ENCODE assay signal across 13 cellular contexts in genomic region chr2:23419171-23420090, GRCh38. TPM values are rescaled to one million over a fixed set of nuclear protein-coding genes. Genes with fewer than 3 reads are reported as not detected.
A peak's percentile ranks its signal among the peaks of the same experiment; 100 is the strongest.
DNase-seq lines count a peak whose midpoint lies in the region; ATAC-seq and TF ChIP-seq lines count a peak whose summit lies in the region.
"Had no signal": no experiment of that assay in that cellular context is flagged by ENCODE, and none has a peak within 500 bp of the region (broad histone marks: within the 10 kb centered on the region; RNA-seq: fewer than 3 reads in every experiment).

No MANE protein-coding gene starts in this region.

- peak overlapping the region; percentile 89 for H3K27ac ChIP-seq in IMR-90 (ENCODE audit: insufficient read depth, low read length)
- peak overlapping the region; percentile 13 for H3K27ac ChIP-seq in epithelial cell of prostate
- peak overlapping the region; percentile 71 for H3K27ac ChIP-seq in muscle layer of colon (ENCODE audit: low read depth, low read length)
- peak overlapping the region; percentile 86 for H3K27ac ChIP-seq in stomach smooth muscle (ENCODE audit: low read length)

- dilution Hi-C loops in IMR-90 (cut with HindIII; ENCODE audit: low sequenced_read_pairs, unreplicated experiment), result no loop called here

- WGBS in IMR-90 (ENCODE audit: extremely low coverage in 2 of 2, insufficient read length in 1 of 2), 2 experiments, result 85% methylated on average over 16 of the region's 25 CpGs; no CpG with 5 or more reads in 1 of the 2 experiments

- H4K20me1 ChIP-seq in IMR-90 (ENCODE audit: insufficient read depth, low read length), result peaks cover 3% of the 10 kb centered on the region; the same call in 1 of the 2 replicates

- no peak overlapping the region for H3K9ac ChIP-seq in IMR-90 (ENCODE audit: low read depth, low read length)
- no peak overlapping the region for H3K9ac ChIP-seq in muscle layer of colon (ENCODE audit: low read length)
- peak overlapping the region in 1 of 2 donors; percentile 36 for H3K9ac ChIP-seq in stomach smooth muscle (ENCODE audit: low read length in 2 of 2)

- peak overlapping the region; percentile 43; the same call in 1 of the 2 replicates for H3K23ac ChIP-seq in IMR-90 (ENCODE audit: low read depth, low read length)

- H3K36me3 Mint-ChIP-seq in stimulated activated effector memory CD8-positive, alpha-beta T cell treated with anti-CD3 and anti-CD28 coated beads, Interleukin-12 subunit alpha, Interleukin-12 subunit beta, amount 100 ng/mL, for 72 hours, result no peaks in the 10 kb centered on the region
- H3K36me3 Mint-ChIP-seq: brain, CD14-positive monocyte had no signal

- H3K18ac ChIP-seq in IMR-90 (ENCODE audit: low read depth, low read length), result peak overlapping the region; percentile 71

- no peaks in the 10 kb centered on the region for H3K9me3 ChIP-seq in IMR-90 (ENCODE audit: control insufficient read depth, insufficient read depth, low read length)
- no peaks in the 10 kb centered on the region for H3K9me3 ChIP-seq in muscle layer of colon (ENCODE audit: low read length)
- H3K9me3 ChIP-seq in stomach smooth muscle (ENCODE audit: control insufficient read depth in 2 of 2, low read length in 2 of 2), result no peaks in the 10 kb centered on the region
- H3K9me3 ChIP-seq: heart left ventricle had no signal

- BruUV-seq in IMR-90 (replicated peaks; lab: Mats Ljungman, UMichigan), result no TSS peak

- TF ChIP-seq RAD21 in IMR-90 (IDR thresholded peaks at IDR 0.05; ENCODE audit: low read length), result no peak

- H4K5ac ChIP-seq in IMR-90 (ENCODE audit: low read depth, low read length), result peak overlapping the region; percentile 67

- no peaks in the 10 kb centered on the region for H3K27me3 ChIP-seq in IMR-90 (ENCODE audit: control insufficient read depth, insufficient read depth, low read length)
- no peaks in the 10 kb centered on the region for H3K27me3 ChIP-seq in muscle layer of colon (ENCODE audit: control insufficient read depth in 1 of 2, insufficient read depth in 2 of 2, low read length in 2 of 2)
- no peaks in the 10 kb centered on the region for H3K27me3 ChIP-seq in stomach smooth muscle (ENCODE audit: control insufficient read depth in 1 of 2, insufficient read depth in 2 of 2, low read length in 2 of 2)
- H3K27me3 ChIP-seq: heart left ventricle had no signal

- in situ Hi-C loops in IMR-90 (cut with MboI; ENCODE audit: low sequenced_read_pairs), result no loop called here

- peak overlapping the region; percentile 93 for H2AK5ac ChIP-seq in IMR-90 (ENCODE audit: low read depth, low read length)

- H2AFZ ChIP-seq in IMR-90 (replicated peaks; ENCODE audit: low read length, poor library complexity), result peak overlapping the region; percentile 15

- H2BK5ac ChIP-seq in IMR-90 (ENCODE audit: low read depth, low read length, poor library complexity, severe bottlenecking), result peak overlapping the region; percentile 86

- no peaks in the 10 kb centered on the region for H3K9me3 Mint-ChIP-seq in stimulated activated effector memory CD8-positive, alpha-beta T cell treated with anti-CD3 and anti-CD28 coated beads, Interleukin-12 subunit alpha, Interleukin-12 subunit beta, amount 100 ng/mL, for 72 hours
- H3K9me3 Mint-ChIP-seq: CD14-positive monocyte had no signal

- DNase-seq in IMR-90 (no peak), epithelial cell of prostate (ENCODE audit: low read depth, low spot score) (no peak)
- DNase-seq in stimulated activated effector memory CD8-positive, alpha-beta T cell treated with anti-CD3 and anti-CD28 coated beads, Interleukin-12 subunit alpha, Interleukin-12 subunit beta, amount 100 ng/mL, for 72 hours (ENCODE audit: low spot score in 2 of 2), result no peak
- no peak for DNase-seq in effector CD8-positive, alpha-beta T cell (lab: John Stamatoyannopoulos, UW)
- DNase-seq: activated CD4-positive, alpha-beta T cell treated with anti-CD3 and anti-CD28 coated beads, Interleukin-2, amount 50 U/mL, for 48 hours; effector CD4-positive, alpha-beta T cell had no signal

- peak overlapping the region; percentile 67 for H3K4ac ChIP-seq in IMR-90 (ENCODE audit: low read depth, low read length)

- POLR2A ChIA-PET in IMR-90 (lab: Charles Lee; ENCODE audit: unreplicated experiment), result no interaction called here

- H3K4me2 ChIP-seq in IMR-90 (ENCODE audit: low read depth, low read length), result no peak overlapping the region

- TF ChIP-seq CTCF in IMR-90 (conservative IDR thresholded peaks at IDR 0.05; ENCODE audit: low read depth, low read length), result no peak

- H3K4me3 Mint-ChIP-seq in stimulated activated effector memory CD8-positive, alpha-beta T cell treated with anti-CD3 and anti-CD28 coated beads, Interleukin-12 subunit alpha, Interleukin-12 subunit beta, amount 100 ng/mL, for 72 hours, result no peak overlapping the region
- H3K4me3 Mint-ChIP-seq: brain, CD14-positive monocyte had no signal

- H3K79me1 ChIP-seq in IMR-90 (ENCODE audit: low read depth in 1 of 2, low read length in 2 of 2), result peaks cover 23 to 63% of the 10 kb centered on the region in 2 experiments

- intact Hi-C loops in IMR-90 (cut with micrococcal nuclease), result no loop called here

- peak overlapping the region; percentile 94 for H4K91ac ChIP-seq in IMR-90 (ENCODE audit: insufficient read depth, low read depth, low read length)

- H3K27ac Mint-ChIP-seq in stimulated activated effector memory CD8-positive, alpha-beta T cell treated with anti-CD3 and anti-CD28 coated beads, Interleukin-12 subunit alpha, Interleukin-12 subunit beta, amount 100 ng/mL, for 72 hours, result no peak overlapping the region

- peaks cover 31% of the 10 kb centered on the region for H3K4me1 ChIP-seq in IMR-90 (ENCODE audit: control insufficient read depth, insufficient read depth, low read length)
- H3K4me1 ChIP-seq in muscle layer of colon (ENCODE audit: insufficient read depth, low read length), result peaks cover 40% of the 10 kb centered on the region
- H3K4me1 ChIP-seq in stomach smooth muscle (ENCODE audit: control insufficient read depth, insufficient read depth, low read length), result peaks cover 78% of the 10 kb centered on the region

- peak overlapping the region; percentile 94; the same call in 1 of the 3 replicates for H2BK15ac ChIP-seq in IMR-90 (ENCODE audit: low read depth, low read length)

- peak overlapping the region; percentile 63 for H2AK9ac ChIP-seq in IMR-90 (replicated peaks; ENCODE audit: low read depth, low read length, poor library complexity)

- no peaks in the 10 kb centered on the region for H3K4me1 Mint-ChIP-seq in stimulated activated effector memory CD8-positive, alpha-beta T cell treated with anti-CD3 and anti-CD28 coated beads, Interleukin-12 subunit alpha, Interleukin-12 subunit beta, amount 100 ng/mL, for 72 hours
- H3K4me1 Mint-ChIP-seq: CD14-positive monocyte had no signal

- no peak overlapping the region for H3K56ac ChIP-seq in IMR-90 (ENCODE audit: extremely low read depth, insufficient read depth, low read length)

- TF ChIP-seq POLR2A in IMR-90 (IDR thresholded peaks at IDR 0.05; ENCODE audit: low read depth, low read length), result no peak

- CTCF ChIA-PET in IMR-90 (lab: Yijun Ruan, JAX), result no interaction called here

- H2BK120ac ChIP-seq in IMR-90 (ENCODE audit: low read depth, low read length), result peak overlapping the region; percentile 84

- peak overlapping the region; percentile 69 for H3K14ac ChIP-seq in IMR-90 (replicated peaks; ENCODE audit: low read depth, low read length)

- H3K9me1 ChIP-seq in IMR-90 (ENCODE audit: insufficient read depth, low read length), result peaks cover 37% of the 10 kb centered on the region

- peak overlapping the region; percentile 72; the same call in 1 of the 2 replicates for H2BK20ac ChIP-seq in IMR-90 (ENCODE audit: low read depth, low read length)

- H3K36me3 ChIP-seq in IMR-90 (ENCODE audit: control insufficient read depth, insufficient read depth, low read length), result 0 out of 2 replicates have a peak, but pooled peaks cover 1% of the 10 kb centered on the region
- no peaks in the 10 kb centered on the region for H3K36me3 ChIP-seq in muscle layer of colon (ENCODE audit: insufficient read depth, low read length)
- H3K36me3 ChIP-seq in stomach smooth muscle (ENCODE audit: control insufficient read depth in 2 of 2, insufficient read depth in 2 of 2, low read length in 2 of 2), result no peaks in the 10 kb centered on the region
- H3K36me3 ChIP-seq: heart left ventricle had no signal

- ATAC-seq in IMR-90 (ENCODE audit: low read depth) (peak; percentile 5; the same call in 1 of the 2 replicates), GM18498 (IDR thresholded peaks at IDR 0.05; ENCODE audit: unreplicated experiment) (no peak), HG03354 (IDR thresholded peaks at IDR 0.05; ENCODE audit: poor library complexity, severe bottlenecking, unreplicated experiment) (no peak)
- ATAC-seq in stimulated activated effector memory CD8-positive, alpha-beta T cell treated with anti-CD3 and anti-CD28 coated beads, Interleukin-12 subunit alpha, Interleukin-12 subunit beta, amount 100 ng/mL, for 72 hours, result no peak
- ATAC-seq: heart left ventricle had no signal

- H4K8ac ChIP-seq in IMR-90 (ENCODE audit: low read depth in 2 of 2, low read length in 2 of 2), result peak overlapping the region; percentile 6 to 69; a peak in 3 of 4 replicates

- H3K4me3 ChIP-seq in IMR-90 (ENCODE audit: insufficient read depth, low read depth, low read length), result no peak overlapping the region
- no peak overlapping the region for H3K4me3 ChIP-seq in muscle layer of colon (ENCODE audit: low read depth in 1 of 2, low read length in 2 of 2)
- H3K4me3 ChIP-seq in stomach smooth muscle (ENCODE audit: low read length in 2 of 2), result peak overlapping the region in 1 of 2 donors; percentile 8
- H3K4me3 ChIP-seq: heart left ventricle had no signal

TF ChIP-seq in IMR-90, 13 proteins besides CTCF, POLR2A, EP300 and RAD21 (continues in another document):
- TF ChIP-seq MXI1 (IDR thresholded peaks at IDR 0.05; ENCODE audit: borderline replicate concordance, low read depth, low read length) (no peak), CEBPB (IDR thresholded peaks at IDR 0.05; ENCODE audit: low read depth, low read length) (no peak)
- TF ChIP-seq, protein P1, sequence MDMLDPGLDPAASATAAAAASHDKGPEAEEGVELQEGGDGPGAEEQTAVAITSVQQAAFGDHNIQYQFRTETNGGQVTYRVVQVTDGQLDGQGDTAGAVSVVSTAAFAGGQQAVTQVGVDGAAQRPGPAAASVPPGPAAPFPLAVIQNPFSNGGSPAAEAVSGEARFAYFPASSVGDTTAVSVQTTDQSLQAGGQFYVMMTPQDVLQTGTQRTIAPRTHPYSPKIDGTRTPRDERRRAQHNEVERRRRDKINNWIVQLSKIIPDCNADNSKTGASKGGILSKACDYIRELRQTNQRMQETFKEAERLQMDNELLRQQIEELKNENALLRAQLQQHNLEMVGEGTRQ (IDR thresholded peaks at IDR 0.05; ENCODE audit: low read depth, low read length), result no peak

RNA-seq across cellular contexts. Expression of gene KLHL29, which starts 34.5 kb away (rescaled TPM):
- 2.0 and 2.5 TPM in 2 replicates for total RNA-seq in IMR-90 (2012; rRNA removed)
- 7.9 and 8.0 TPM in 2 replicates for polyA plus RNA-seq in IMR-90 (2012; rRNA removed)
- polyA plus RNA-seq in IMR-90 (2012; cell fraction: cytosol; rRNA removed), result 3.8 and 7.2 TPM in 2 replicates
- polyA plus RNA-seq in IMR-90 (2012; cell fraction: nucleus; rRNA removed; ENCODE audit: low replicate concordance), result 41.4 and 50.7 TPM in 2 replicates
- polyA plus RNA-seq: CD14-positive monocyte had no signal

Comparison
In these comparisons a context has a peak if more than half of its experiments do, and no peak if none do; other contexts are left out.
1. H3K27ac ChIP-seq: peak in every context shown above with its lines; median percentile 89 in IMR-90; 86 in stomach smooth muscle; 71 in muscle layer of colon; 13 in epithelial cell of prostate.